In genomic region chr5:41903892-41904799, GRCh38 we compare ENCODE assay signal across 1 cellular context.
TF ChIP-seq lines count a peak whose summit lies in the region.

Gene RIMOC1 (plus strand): TSS chr5:41904344. CDS start chr5:41904368, 24 bp downstream.

TF ChIP-seq in HepG2, 621 proteins besides CTCF, POLR2A, EP300 and RAD21 (continued from another document and continues in another):
- TF ChIP-seq ZFP90 (CRISPR knock-in tag; IDR thresholded peaks at IDR 0.05; ENCODE audit: borderline replicate concordance): no peak; the same call in 1 of the 2 replicates
- TF ChIP-seq ZNF564 (CRISPR knock-in tag; IDR thresholded peaks at IDR 0.05): 0 out of 2 replicates have a peak, but pooled peaks have one; percentile 66
- peak; percentile 96 for TF ChIP-seq ZFP91 (CRISPR knock-in tag; IDR thresholded peaks at IDR 0.05; ENCODE audit: borderline replicate concordance)
- no peak for TF ChIP-seq NCOA5 (CRISPR knock-in tag; IDR thresholded peaks at IDR 0.05)
- TF ChIP-seq SMAD9 (CRISPR knock-in tag; IDR thresholded peaks at IDR 0.05): no peak
- TF ChIP-seq EEA1 (CRISPR knock-in tag; IDR thresholded peaks at IDR 0.05; ENCODE audit: borderline replicate concordance): no peak
- TF ChIP-seq ZNF441 (CRISPR knock-in tag; IDR thresholded peaks at IDR 0.05; ENCODE audit: borderline replicate concordance): peak; percentile 99
- no peak for TF ChIP-seq ZSCAN25 (CRISPR knock-in tag; IDR thresholded peaks at IDR 0.05)
- peak; percentile 86; the same call in 1 of the 2 replicates for TF ChIP-seq BRCA1 (CRISPR knock-in tag; IDR thresholded peaks at IDR 0.05)
- peak; percentile 75; the same call in 1 of the 2 replicates for TF ChIP-seq KAT7 (CRISPR knock-in tag; IDR thresholded peaks at IDR 0.05; ENCODE audit: borderline replicate concordance)
- TF ChIP-seq ZNF251 (CRISPR knock-in tag; IDR thresholded peaks at IDR 0.05): no peak
- peak; percentile 99 for TF ChIP-seq ARID4A (CRISPR knock-in tag; IDR thresholded peaks at IDR 0.05; ENCODE audit: borderline replicate concordance)
- peak; percentile 98 for TF ChIP-seq KDM2A (CRISPR knock-in tag; IDR thresholded peaks at IDR 0.05; ENCODE audit: borderline replicate concordance, low read depth)
- peak; percentile 82 for TF ChIP-seq PTBP1 (IDR thresholded peaks at IDR 0.05; ENCODE audit: low read depth, low read length, poor library complexity, severe bottlenecking)
- TF ChIP-seq MATR3 (CRISPR knock-in tag; IDR thresholded peaks at IDR 0.05): no peak
- 0 out of 2 replicates have a peak, but pooled peaks have one; percentile 59 for TF ChIP-seq ZNF510 (CRISPR knock-in tag; IDR thresholded peaks at IDR 0.05; ENCODE audit: low read depth)
- TF ChIP-seq DZIP1 (CRISPR knock-in tag; IDR thresholded peaks at IDR 0.05): peak; percentile 80; the same call in 1 of the 2 replicates
- no peak for TF ChIP-seq ZBTB1 (CRISPR knock-in tag; IDR thresholded peaks at IDR 0.05; ENCODE audit: borderline replicate concordance)
- no peak for TF ChIP-seq ZNF20 (CRISPR knock-in tag; IDR thresholded peaks at IDR 0.05)
- TF ChIP-seq FOXC1 (CRISPR knock-in tag; IDR thresholded peaks at IDR 0.05; ENCODE audit: borderline replicate concordance): peak; percentile 65
- TF ChIP-seq, protein P1, sequence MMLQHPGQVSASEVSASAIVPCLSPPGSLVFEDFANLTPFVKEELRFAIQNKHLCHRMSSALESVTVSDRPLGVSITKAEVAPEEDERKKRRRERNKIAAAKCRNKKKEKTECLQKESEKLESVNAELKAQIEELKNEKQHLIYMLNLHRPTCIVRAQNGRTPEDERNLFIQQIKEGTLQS (CRISPR knock-in tag; IDR thresholded peaks at IDR 0.05): no peak
- TF ChIP-seq ZIK1 (CRISPR knock-in tag; IDR thresholded peaks at IDR 0.05; ENCODE audit: borderline replicate concordance, low read depth): peak; percentile 92; the same call in 1 of the 2 replicates
- TF ChIP-seq SMARCE1 (IDR thresholded peaks at IDR 0.05; ENCODE audit: borderline replicate concordance): no peak
- peak; percentile 70; the same call in 1 of the 2 replicates for TF ChIP-seq ZNF256 (CRISPR knock-in tag; conservative IDR thresholded peaks at IDR 0.05)
- peak; percentile 93 for TF ChIP-seq ZNF333 (CRISPR knock-in tag; IDR thresholded peaks at IDR 0.05; ENCODE audit: borderline replicate concordance)
- TF ChIP-seq ATF7 (IDR thresholded peaks at IDR 0.05): no peak
- peak; percentile 66; the same call in 1 of the 2 replicates for TF ChIP-seq ATF7 (CRISPR knock-in tag; IDR thresholded peaks at IDR 0.05)
- no peak for TF ChIP-seq HNRNPUL1 (IDR thresholded peaks at IDR 0.05; ENCODE audit: low read depth, low read length)
- TF ChIP-seq NR0B2 (CRISPR knock-in tag; IDR thresholded peaks at IDR 0.05): 0 out of 2 replicates have a peak, but pooled peaks have one; percentile 39
- TF ChIP-seq ZNF33B (CRISPR knock-in tag; IDR thresholded peaks at IDR 0.05): no peak; the same call in 1 of the 2 replicates
- no peak for TF ChIP-seq HOXA5 (CRISPR knock-in tag; IDR thresholded peaks at IDR 0.05)
- TF ChIP-seq ZNF674 (CRISPR knock-in tag; IDR thresholded peaks at IDR 0.05; ENCODE audit: low read depth): no peak
- TF ChIP-seq ZXDC (CRISPR knock-in tag; IDR thresholded peaks at IDR 0.05): 0 out of 2 replicates have a peak, but pooled peaks have one; percentile 65
- no peak for TF ChIP-seq MBNL3 (CRISPR knock-in tag; conservative IDR thresholded peaks at IDR 0.05)
- TF ChIP-seq, protein P2, sequence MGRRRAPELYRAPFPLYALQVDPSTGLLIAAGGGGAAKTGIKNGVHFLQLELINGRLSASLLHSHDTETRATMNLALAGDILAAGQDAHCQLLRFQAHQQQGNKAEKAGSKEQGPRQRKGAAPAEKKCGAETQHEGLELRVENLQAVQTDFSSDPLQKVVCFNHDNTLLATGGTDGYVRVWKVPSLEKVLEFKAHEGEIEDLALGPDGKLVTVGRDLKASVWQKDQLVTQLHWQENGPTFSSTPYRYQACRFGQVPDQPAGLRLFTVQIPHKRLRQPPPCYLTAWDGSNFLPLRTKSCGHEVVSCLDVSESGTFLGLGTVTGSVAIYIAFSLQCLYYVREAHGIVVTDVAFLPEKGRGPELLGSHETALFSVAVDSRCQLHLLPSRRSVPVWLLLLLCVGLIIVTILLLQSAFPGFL (CRISPR knock-in tag; IDR thresholded peaks at IDR 0.05): no peak
- 0 out of 2 replicates have a peak, but pooled peaks have one; percentile 23 for TF ChIP-seq ZFP82 (CRISPR knock-in tag; IDR thresholded peaks at IDR 0.05; ENCODE audit: borderline replicate concordance)
- no peak for TF ChIP-seq ZNF121 (CRISPR knock-in tag; IDR thresholded peaks at IDR 0.05)
- TF ChIP-seq ATF6 (CRISPR knock-in tag; conservative IDR thresholded peaks at IDR 0.05): no peak
- TF ChIP-seq ZNF326 (CRISPR knock-in tag; IDR thresholded peaks at IDR 0.05; ENCODE audit: borderline replicate concordance): no peak
- TF ChIP-seq MED8 (CRISPR knock-in tag; IDR thresholded peaks at IDR 0.05; ENCODE audit: insufficient replicate concordance): no peak
- TF ChIP-seq SIX1 (CRISPR knock-in tag; IDR thresholded peaks at IDR 0.05; ENCODE audit: borderline replicate concordance): peak; percentile 32; the same call in 1 of the 2 replicates
- TF ChIP-seq CHD2 (IDR thresholded peaks at IDR 0.05; ENCODE audit: low read depth, low read length): no peak; the same call in 1 of the 2 replicates
- TF ChIP-seq, protein P3, sequence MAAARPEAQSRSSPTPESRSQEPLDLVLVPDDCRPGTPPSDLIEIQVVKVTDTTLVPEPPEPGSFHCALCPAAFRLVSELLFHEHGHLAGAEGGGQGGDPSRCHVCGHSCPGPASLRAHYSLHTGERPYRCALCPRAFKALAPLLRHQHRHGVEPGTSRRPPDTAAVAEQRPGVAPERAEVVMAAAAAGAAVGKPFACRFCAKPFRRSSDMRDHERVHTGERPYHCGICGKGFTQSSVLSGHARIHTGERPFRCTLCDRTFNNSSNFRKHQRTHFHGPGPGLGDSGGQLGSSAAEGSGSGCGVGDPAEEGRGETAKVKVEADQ (CRISPR knock-in tag; IDR thresholded peaks at IDR 0.05; ENCODE audit: borderline replicate concordance): peak; percentile 61; the same call in 1 of the 2 replicates
- peak; percentile 41 for TF ChIP-seq XRCC5 (optimal IDR thresholded peaks at IDR 0.05; ENCODE audit: low read length)
- no peak for TF ChIP-seq STAG1 (CRISPR knock-in tag; IDR thresholded peaks at IDR 0.05)
- no peak for TF ChIP-seq CSRNP2 (CRISPR knock-in tag; conservative IDR thresholded peaks at IDR 0.05; ENCODE audit: low read depth)
